In genomic region chr14:76820700-76821099, GRCh38 we compare ENCODE assay signal across 24 cellular contexts. TPM values are rescaled to one million over a fixed set of nuclear protein-coding genes. Genes with fewer than 3 reads are reported as not detected.
DNase-seq lines count a peak whose midpoint lies in the region; ATAC-seq, FAIRE-seq and TF ChIP-seq lines count a peak whose summit lies in the region.
"Had no signal": no experiment of that assay in that cellular context is flagged by ENCODE, and none has a peak within 500 bp of the region (broad histone marks: within the 10 kb centered on the region; RNA-seq: fewer than 3 reads in every experiment).

No MANE protein-coding gene starts in this region.

- no peaks in the 10 kb centered on the region for H3K9me3 Mint-ChIP-seq in activated T-cell treated with anti-CD3 and anti-CD28 coated beads, Interleukin-2, amount 50 U/mL, for 24 hours
- no peaks in the 10 kb centered on the region for H3K9me3 Mint-ChIP-seq in activated T-cell treated with anti-CD3 and anti-CD28 coated beads, Interleukin-2, amount 50 U/mL, for 4 hours
- H3K9me3 Mint-ChIP-seq: CD4-positive, alpha-beta memory T cell; HFFc6 had no signal

- POLR2A ChIA-PET in GM12878 (lab: Charles Lee), result interaction anchor here (0.7 kb wide), 1 partner anchor 653 kb away, joined by 9 read pairs; no protein-coding TSS in a partner anchor

- CTCF ChIA-PET in GM12878 (lab: Yijun Ruan, JAX), result interaction anchor here (0.6 kb wide), 1 partner anchor 147 kb away, joined by 5 read pairs; no protein-coding TSS in a partner anchor

- H4K20me1 ChIP-seq in GM12878 (ENCODE audit: control insufficient read depth, insufficient read depth), result no peaks in the 10 kb centered on the region

- intact Hi-C loops in GM12878 (cut with micrococcal nuclease; ENCODE audit: unreplicated experiment), result no loop called here

- ATAC-seq in activated T-cell treated with anti-CD3 and anti-CD28 coated beads, Interleukin-2, amount 50 U/mL, for 4 hours, result no peak
- ATAC-seq in GM12878 (peak; percentile 89), esophagus mucosa (no peak), HG02938 (IDR thresholded peaks at IDR 0.05; ENCODE audit: unreplicated experiment) (no peak)

- BruUV-seq in GM12878 (replicated peaks; lab: Mats Ljungman, UMichigan), result no TSS peak

- peaks cover 8% of the 10 kb centered on the region for H3K27me3 Mint-ChIP-seq in activated T-cell treated with anti-CD3 and anti-CD28 coated beads, Interleukin-2, amount 50 U/mL, for 24 hours
- peaks cover 9% of the 10 kb centered on the region for H3K27me3 Mint-ChIP-seq in activated T-cell treated with anti-CD3 and anti-CD28 coated beads, Interleukin-2, amount 50 U/mL, for 4 hours (ENCODE audit: low read depth)

- H3K27ac Mint-ChIP-seq in activated T-cell treated with anti-CD3 and anti-CD28 coated beads, Interleukin-2, amount 50 U/mL, for 24 hours, result peak overlapping the region; percentile 5
- H3K27ac Mint-ChIP-seq: CD4-positive, alpha-beta memory T cell; HFFc6 had no signal

- RAD21 ChIA-PET in GM12878 (lab: Charles Lee; ENCODE audit: unreplicated experiment), result no interaction called here

- TF ChIP-seq POLR2A in GM12878 (IDR thresholded peaks at IDR 0.05; ENCODE audit: low read depth, low read length), result no peak

- H2AFZ ChIP-seq in GM12878 (ENCODE audit: control insufficient read depth, low read depth, low read length), result no peak overlapping the region

- FAIRE-seq in GM12878 (lab: Jason Lieb, UNC), result no peak
- FAIRE-seq: GM12891, H54 had no signal

- no peak for TF ChIP-seq CTCF in GM13977 (IDR thresholded peaks at IDR 0.05; ENCODE audit: extremely low read depth, insufficient read depth, missing control alignments)
- no peak for TF ChIP-seq CTCF in GM12878 (IDR thresholded peaks at IDR 0.05 in 2 of 3, conservative IDR thresholded peaks at IDR 0.05 in 1 of 3; ENCODE audit: control insufficient read depth in 2 of 3, extremely low read depth in 1 of 3, insufficient read depth in 1 of 3, low read depth in 3 of 3, low read length in 3 of 3)

- no peak overlapping the region for H3K9ac ChIP-seq in GM12878 (ENCODE audit: control insufficient read depth, insufficient read depth, low read length)

- no peaks in the 10 kb centered on the region for H3K36me3 Mint-ChIP-seq in activated T-cell treated with anti-CD3 and anti-CD28 coated beads, Interleukin-2, amount 50 U/mL, for 24 hours (ENCODE audit: low read depth)
- no peaks in the 10 kb centered on the region for H3K36me3 Mint-ChIP-seq in activated T-cell treated with anti-CD3 and anti-CD28 coated beads, Interleukin-2, amount 50 U/mL, for 4 hours (ENCODE audit: insufficient read depth)
- H3K36me3 Mint-ChIP-seq: CD4-positive, alpha-beta memory T cell had no signal

- no peaks in the 10 kb centered on the region for H3K4me1 Mint-ChIP-seq in activated T-cell treated with anti-CD3 and anti-CD28 coated beads, Interleukin-2, amount 50 U/mL, for 24 hours (ENCODE audit: low read depth)
- no peaks in the 10 kb centered on the region for H3K4me1 Mint-ChIP-seq in activated T-cell treated with anti-CD3 and anti-CD28 coated beads, Interleukin-2, amount 50 U/mL, for 4 hours (ENCODE audit: low read depth)

- no peak for TF ChIP-seq RAD21 in GM12878 (IDR thresholded peaks at IDR 0.05; ENCODE audit: insufficient read depth, low read depth, low read length)

- in situ Hi-C loops in GM13977 (cut with MboI; ENCODE audit: low pct_unique_long_range_greater_than_20kb, low sequenced_read_pairs, unreplicated experiment), result no loop called here
- in situ Hi-C loops in GM12878 (cut with MboI), result no loop called here

- H3K27me3 ChIP-seq in GM12878 (replicated peaks in 1 of 2; ENCODE audit: control insufficient read depth in 2 of 2, insufficient read depth in 2 of 2, low read length in 1 of 2), result peaks cover 0 to 7% of the 10 kb centered on the region in 2 experiments; a peak in 2 of 4 replicates

- H3K9me3 ChIP-seq in GM12878 (replicated peaks; ENCODE audit: control insufficient read depth, insufficient read depth, low read length), result no peaks in the 10 kb centered on the region
- H3K9me3 ChIP-seq: HAP-1 had no signal

- DNase-seq in activated T-cell treated with anti-CD3 and anti-CD28 coated beads, Interleukin-2, amount 50 U/mL, for 24 hours, result no peak
- DNase-seq in activated T-cell treated with anti-CD3 and anti-CD28 coated beads, Interleukin-2, amount 50 U/mL, for 4 hours, result no peak
- DNase-seq in GM13977 (ENCODE audit: low spot score) (peak; percentile 39), GM12878 (ENCODE audit: low read depth, low spot score) (no peak), OCI-M2 (lab: John Stamatoyannopoulos, UW; ENCODE audit: unreplicated experiment) (no peak)
- DNase-seq: C1 segment of cervical spinal cord; Calu3; CD4-positive, alpha-beta memory T cell; COR-L47; DMS53; DMS79 treated with DMSO at 0.1 percent for 48 hours; GF-D8; GOT3; HFFc6 had no signal

- H3K4me1 ChIP-seq in GM12878 (ENCODE audit: control insufficient read depth, insufficient read depth, low read length), result no peaks in the 10 kb centered on the region
- H3K4me1 ChIP-seq: HAP-1 had no signal

- H3K4me3 Mint-ChIP-seq in activated T-cell treated with anti-CD3 and anti-CD28 coated beads, Interleukin-2, amount 50 U/mL, for 24 hours, result no peak overlapping the region
- H3K4me3 Mint-ChIP-seq in activated T-cell treated with anti-CD3 and anti-CD28 coated beads, Interleukin-2, amount 50 U/mL, for 4 hours, result no peak overlapping the region
- H3K4me3 Mint-ChIP-seq: CD4-positive, alpha-beta memory T cell; HFFc6 had no signal

- SMC1A ChIA-PET in GM12878 (lab: Charles Lee; ENCODE audit: uncharacterized antibody, unreplicated experiment), result interaction anchor here (0.9 kb wide), 1 partner anchor 11 kb away, joined by 3 read pairs; no protein-coding TSS in a partner anchor

- no peak overlapping the region for H3K4me3 ChIP-seq in GM12878
- H3K4me3 ChIP-seq: HAP-1 had no signal

- H3K79me2 ChIP-seq in GM12878 (ENCODE audit: control insufficient read depth, insufficient read depth, low read length), result no peaks in the 10 kb centered on the region

- H3K36me3 ChIP-seq in GM12878 (ENCODE audit: control insufficient read depth in 2 of 2, insufficient read depth in 2 of 2, low read length in 1 of 2), result no peaks in the 10 kb centered on the region
- H3K36me3 ChIP-seq: HAP-1 had no signal

- 32% methylated on average over 2 of the region's 2 CpGs for WGBS in GM12878 (ENCODE audit: insufficient coverage, insufficient replicate concordance, low lambda C conversion rate, missing lambda C conversion rate)

- no peak overlapping the region for H3K27ac ChIP-seq in GM12878 (ENCODE audit: control insufficient read depth, insufficient read depth)

- TF ChIP-seq EP300 in GM12878 (IDR thresholded peaks at IDR 0.05; ENCODE audit: borderline replicate concordance in 1 of 2, control insufficient read depth in 1 of 2, low read depth in 2 of 2, low read length in 2 of 2), result no peak

- H3K4me2 ChIP-seq in GM12878 (ENCODE audit: control insufficient read depth, insufficient read depth), result no peak overlapping the region

RNA-seq across cellular contexts. Expression of gene LRRC74A, which starts 5.5 kb away (rescaled TPM):
- not detected for total RNA-seq in activated T-cell treated with anti-CD3 and anti-CD28 coated beads, Interleukin-2, amount 50 U/mL, for 4 hours
- not detected in 2 replicates for total RNA-seq in GM12878 (2013; cell fraction: nucleolus; rRNA removed)
- total RNA-seq in GM12878 (2014; rRNA removed), result not detected in 2 replicates
- not detected in 2 replicates for total RNA-seq in GM12878 (2014; rRNA removed; fragmentation: Illumina TruSeq; extraction: Trizol)
- total RNA-seq in GM12878 (2021), result not detected in 2 replicates
- not detected for polyA plus RNA-seq in GM12878 (2011; ENCODE audit: low read depth)
- not detected in 2 replicates for polyA plus RNA-seq in GM12878 (2011; rRNA removed)
- not detected in 2 replicates for polyA plus RNA-seq in GM12878 (2011; cell fraction: cytosol; rRNA removed)
- not detected in 2 replicates for polyA plus RNA-seq in GM12878 (2011; cell fraction: nucleus; rRNA removed)
- polyA plus RNA-seq in GM12878 (2012), result not detected in 2 replicates
- not detected in 2 replicates for polyA plus RNA-seq in GM12878 (2014; fragmentation: Illumina TruSeq; extraction: Trizol)
- not detected for polyA plus RNA-seq in GM12878 (2014; fragmentation: Nextera tagmentation; extraction: Ambion mirVana)
- polyA plus RNA-seq in GM12878 (2014; rRNA removed), result not detected in 2 replicates
- polyA plus RNA-seq in GM12878 (2016; fragmentation: Nextera tagmentation; extraction: Ambion mirVana), result not detected
- not detected in 2 replicates for polyA minus RNA-seq in GM12878 (2011; rRNA and poly(A)+ RNA removed)
- not detected in 2 replicates for polyA minus RNA-seq in GM12878 (2011; cell fraction: cytosol; rRNA and poly(A)+ RNA removed)
- polyA minus RNA-seq in GM12878 (2011; cell fraction: nucleus; rRNA and poly(A)+ RNA removed), result not detected in 2 replicates
- total RNA-seq in esophagus mucosa, result not detected
- total RNA-seq: A172; A673; Calu3; CD4-positive, alpha-beta memory T cell; Daoy; G401; HFFc6 had no signal
- polyA plus RNA-seq: BJ; CD4-positive, alpha-beta memory T cell had no signal

RNA-seq across cellular contexts. Expression of gene ANGEL1, which starts 8.0 kb away (rescaled TPM):
- total RNA-seq in activated T-cell treated with anti-CD3 and anti-CD28 coated beads, Interleukin-2, amount 50 U/mL, for 4 hours, result 10 to 100 TPM; 12.5 to 17.3 (median 14.4) TPM
- 59.6 and 65.0 TPM in 2 replicates for total RNA-seq in GM12878 (2013; cell fraction: nucleolus; rRNA removed)
- 7.4 and 11.1 TPM in 2 replicates for total RNA-seq in GM12878 (2014; rRNA removed)
- total RNA-seq in GM12878 (2014; rRNA removed; fragmentation: Illumina TruSeq; extraction: Trizol), result 9.1 and 9.4 TPM in 2 replicates
- 17.2 and 17.8 TPM in 2 replicates for total RNA-seq in GM12878 (2021)
- polyA plus RNA-seq in GM12878 (2011; ENCODE audit: low read depth), result 6.4 TPM
- polyA plus RNA-seq in GM12878 (2011; rRNA removed), result 25.6 and 29.7 TPM in 2 replicates
- 22.6 and 24.1 TPM in 2 replicates for polyA plus RNA-seq in GM12878 (2011; cell fraction: cytosol; rRNA removed)
- 64.3 and 69.8 TPM in 2 replicates for polyA plus RNA-seq in GM12878 (2011; cell fraction: nucleus; rRNA removed)
- 7.9 and 8.7 TPM in 2 replicates for polyA plus RNA-seq in GM12878 (2012)
- 18.4 and 19.4 TPM in 2 replicates for polyA plus RNA-seq in GM12878 (2014; fragmentation: Illumina TruSeq; extraction: Trizol)
- polyA plus RNA-seq in GM12878 (2014; fragmentation: Nextera tagmentation; extraction: Ambion mirVana), result 1 to 10 TPM; 1.7 to 2.8 TPM
- 13.9 and 17.6 TPM in 2 replicates for polyA plus RNA-seq in GM12878 (2014; rRNA removed)
- 10 to 100 TPM; 11.8 to 12.8 TPM for polyA plus RNA-seq in GM12878 (2016; fragmentation: Nextera tagmentation; extraction: Ambion mirVana)
- 19.4 and 29.2 TPM in 2 replicates for polyA minus RNA-seq in GM12878 (2011; rRNA and poly(A)+ RNA removed)
- 4.3 and 5.3 TPM in 2 replicates for polyA minus RNA-seq in GM12878 (2011; cell fraction: cytosol; rRNA and poly(A)+ RNA removed)
- polyA minus RNA-seq in GM12878 (2011; cell fraction: nucleus; rRNA and poly(A)+ RNA removed), result 16.1 and 28.8 TPM in 2 replicates
- total RNA-seq in esophagus mucosa, result 9.3 TPM

RNA-seq across cellular contexts. Expression of gene VASH1, which starts 59.4 kb away (rescaled TPM):
- total RNA-seq in activated T-cell treated with anti-CD3 and anti-CD28 coated beads, Interleukin-2, amount 50 U/mL, for 4 hours, result 1 to 10 TPM; 1.8 to 2.6 (median 2.2) TPM
- total RNA-seq in GM12878 (2013; cell fraction: nucleolus; rRNA removed), result 1.0 and 1.9 TPM in 2 replicates
- total RNA-seq in GM12878 (2014; rRNA removed) (0.40 and 0.49 TPM in 2 replicates), GM12878 (2014; rRNA removed; fragmentation: Illumina TruSeq; extraction: Trizol) (0.54 and 0.78 TPM in 2 replicates), GM12878 (2021) (2.3 and 2.4 TPM in 2 replicates), esophagus mucosa (1.4 TPM)
- polyA plus RNA-seq in GM12878 (2011; ENCODE audit: low read depth), result 0.72 TPM
- polyA plus RNA-seq in GM12878 (2011; rRNA removed) (0.29 and 0.67 TPM in 2 replicates), GM12878 (2014; fragmentation: Illumina TruSeq; extraction: Trizol) (0.98 and 1.2 TPM in 2 replicates), GM12878 (2014; fragmentation: Nextera tagmentation; extraction: Ambion mirVana) (under 1 TPM; 0.06 to 0.35 TPM), GM12878 (2014; rRNA removed) (1.7 and 1.9 TPM in 2 replicates), GM12878 (2016; fragmentation: Nextera tagmentation; extraction: Ambion mirVana) (under 1 TPM; 0.45 to 0.52 TPM)
- polyA plus RNA-seq in GM12878 (2011; cell fraction: cytosol; rRNA removed), result 0.67 and 0.70 TPM in 2 replicates
- polyA plus RNA-seq in GM12878 (2011; cell fraction: nucleus; rRNA removed), result 3.3 and 3.8 TPM in 2 replicates
- 1.6 and 1.8 TPM in 2 replicates for polyA plus RNA-seq in GM12878 (2012)
- 0.29 and 1.5 TPM in 2 replicates for polyA minus RNA-seq in GM12878 (2011; rRNA and poly(A)+ RNA removed)
- polyA minus RNA-seq in GM12878 (2011; cell fraction: cytosol; rRNA and poly(A)+ RNA removed), result not detected in 2 replicates
- 0.36 and 1.4 TPM in 2 replicates for polyA minus RNA-seq in GM12878 (2011; cell fraction: nucleus; rRNA and poly(A)+ RNA removed)
